Comparison of ENCODE assay signal across 17 cellular contexts in the genomic region with DNA sequence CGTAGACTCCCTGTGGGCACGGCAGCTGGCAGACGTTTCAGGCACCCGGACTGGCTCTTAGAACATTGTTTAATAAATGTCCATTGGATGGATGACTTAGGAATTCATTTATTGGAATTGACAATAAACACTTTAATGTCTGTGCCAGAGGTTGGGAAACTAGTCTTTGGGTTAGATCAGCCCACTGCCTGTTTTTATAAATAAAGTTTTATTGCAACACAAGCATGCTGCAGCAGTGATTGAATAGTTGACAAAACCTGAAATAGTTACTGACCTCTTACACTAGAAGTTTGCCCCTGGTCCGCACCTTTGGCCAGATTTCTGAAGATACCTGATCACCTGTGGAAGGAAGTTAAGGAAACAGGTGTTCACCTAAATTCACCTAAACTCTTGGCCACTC. TPM values are rescaled to one million over a fixed set of nuclear protein-coding genes. Genes with fewer than 3 reads are reported as not detected.
"Had no signal": no experiment of that assay in that cellular context is flagged by ENCODE, and none has a peak within 500 bp of the region (broad histone marks: within the 10 kb centered on the region; RNA-seq: fewer than 3 reads in every experiment).

No MANE protein-coding gene starts in this region.

- DNase-seq: activated CD4-positive, CD25-positive, alpha-beta regulatory T cell treated with anti-CD3 and anti-CD28 coated beads, Interleukin-2, amount 50 U/mL, for 72 hours; KG1; NCI-H1436 treated with DMSO at 0.1 percent for 48 hours; NCI-H2107; NCI-H510A had no signal

- FAIRE-seq: colon had no signal

- H3K27me3 ChIP-seq: SJCRH30 had no signal

- H3K4me3 ChIP-seq: SJCRH30, SK-N-MC had no signal

- H3K9me3 ChIP-seq: SJCRH30 had no signal

- H3K4me1 ChIP-seq: SJCRH30 had no signal

- H3K36me3 ChIP-seq: SJCRH30 had no signal

- H3K27ac ChIP-seq: SJCRH30, SK-N-MC had no signal

RNA-seq across cellular contexts. Expression of gene DMRT1, which starts 51.6 kb away (rescaled TPM):
- total RNA-seq: activated B cell treated with CpG ODN at 0.5 μM for 24 hours; activated CD8-positive, alpha-beta T cell treated with anti-CD3 and anti-CD28 coated beads, Interleukin-2, amount 10 ng/mL, durations not matched to agents 7 days and 5 days; activated T-helper 1 cell treated with anti-CD3 and anti-CD28 coated beads, Interleukin-12 subunit alpha, Interleukin-12 subunit beta, Interleukin-2, Interleukin-4 antibody, amounts not matched to agents 30 ng/mL and 10 ng/mL and 1 ng/mL, durations not matched to agents 14 hours and 24 hours and 36 hours; bronchial epithelial cell; cerebellum; LHCN-M2; M059J; RPMI7951; SJCRH30 had no signal
- polyA plus RNA-seq: IgD-negative memory B cell had no signal
